ENCODE assay signal across 12 cellular contexts in the genomic region with DNA sequence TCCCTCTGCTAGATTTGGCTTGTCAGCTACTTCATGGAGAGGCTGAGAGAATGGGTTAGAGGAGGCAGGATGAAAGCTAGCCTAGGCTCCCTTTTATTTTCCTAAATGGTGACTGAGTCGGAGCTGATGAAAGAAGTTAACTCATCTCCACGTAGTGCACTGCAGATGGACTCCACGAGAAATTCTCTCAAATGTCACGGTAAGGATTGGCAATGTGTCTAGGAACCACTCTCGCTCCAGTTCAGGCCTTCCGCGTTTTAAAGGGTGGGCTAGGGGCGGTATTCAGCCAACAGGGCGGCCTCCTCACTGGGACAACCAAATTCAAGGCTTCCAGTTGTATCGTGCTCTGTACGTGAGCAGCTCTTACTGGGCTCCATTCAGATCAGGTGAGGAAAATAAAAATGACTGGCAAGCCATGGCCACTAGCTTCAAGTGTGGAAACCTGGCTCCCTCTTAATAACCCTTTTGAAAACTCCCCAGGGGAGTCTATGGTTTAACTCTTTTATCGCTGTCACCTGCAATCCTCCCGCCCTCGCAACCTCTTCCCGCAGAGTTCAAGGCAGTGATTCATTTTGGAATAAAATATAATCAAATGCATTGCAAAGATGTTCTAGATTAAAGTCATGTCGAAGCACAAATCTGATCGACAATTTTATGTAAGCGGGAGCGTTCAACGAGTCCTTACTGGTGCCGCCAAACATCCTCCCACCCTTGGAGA. TPM values are rescaled to one million over a fixed set of nuclear protein-coding genes. Genes with fewer than 3 reads are reported as not detected.
DNase-seq lines count a peak whose midpoint lies in the region; ATAC-seq, FAIRE-seq and TF ChIP-seq lines count a peak whose summit lies in the region.
"Had no signal": no experiment of that assay in that cellular context is flagged by ENCODE, and none has a peak within 500 bp of the region (broad histone marks: within the 10 kb centered on the region; RNA-seq: fewer than 3 reads in every experiment).

No MANE protein-coding gene starts in this region.

- H3K9me3 ChIP-seq in mesenchymal stem cell (ENCODE audit: control insufficient read depth, low read length), result no peaks in the 10 kb centered on the region
- H3K9me3 ChIP-seq: upper lobe of left lung had no signal

- no peak overlapping the region for H2AFZ ChIP-seq in mesenchymal stem cell (ENCODE audit: low read depth, low read length)

- DNase-seq in stimulated activated naive CD8-positive, alpha-beta T cell treated with anti-CD3 and anti-CD28 coated beads, Interleukin-15, amount 100 ng/mL, for 72 hours, result no peak
- DNase-seq in chondrocyte (ENCODE audit: low spot score) (no peak), mesenchymal stem cell (no peak), OCI-M1 (lab: John Stamatoyannopoulos, UW) (no peak), RCC 7860 (ENCODE audit: low spot score) (no peak)
- DNase-seq in activated CD4-positive, alpha-beta T cell treated with anti-CD3 and anti-CD28 coated beads, Interleukin-2, amount 50 U/mL, for 48 hours, result no peak
- DNase-seq: effector CD4-positive, alpha-beta T cell; occipital lobe had no signal

- no peaks in the 10 kb centered on the region for H3K9me3 Mint-ChIP-seq in stimulated activated naive CD8-positive, alpha-beta T cell treated with anti-CD3 and anti-CD28 coated beads, Interleukin-15, Interleukin-2, amounts not matched to agents 100 ng/mL and 50 ng/mL, for 24 hours
- H3K9me3 Mint-ChIP-seq in stimulated activated naive CD8-positive, alpha-beta T cell treated with anti-CD3 and anti-CD28 coated beads, Interleukin-15, amount 100 ng/mL, for 72 hours, result no peaks in the 10 kb centered on the region
- H3K9me3 Mint-ChIP-seq in chondrocyte (ENCODE audit: low read depth), result no peaks in the 10 kb centered on the region

- no peak overlapping the region for H2BK15ac ChIP-seq in mesenchymal stem cell (ENCODE audit: low read depth, poor library complexity, severe bottlenecking)

- no peak overlapping the region for H3K27ac ChIP-seq in mesenchymal stem cell (ENCODE audit: low read length, poor library complexity, severe bottlenecking)
- H3K27ac ChIP-seq: upper lobe of left lung had no signal

- no peak overlapping the region for H3K4me3 ChIP-seq in mesenchymal stem cell (ENCODE audit: insufficient read depth in 1 of 2, low read depth in 1 of 2, low read length in 2 of 2)

- H3K36me3 ChIP-seq in mesenchymal stem cell (ENCODE audit: control insufficient read depth in 1 of 2, insufficient read depth in 2 of 2, low read depth in 1 of 2, low read length in 2 of 2), result no peaks in the 10 kb centered on the region
- H3K36me3 ChIP-seq: upper lobe of left lung had no signal

- H3K4ac ChIP-seq in mesenchymal stem cell (ENCODE audit: low read depth in 1 of 2, low read length in 2 of 2), result no peak overlapping the region

- H2AK5ac ChIP-seq in mesenchymal stem cell (ENCODE audit: low read length, severe bottlenecking), result no peak overlapping the region

- peaks cover 4% of the 10 kb centered on the region for H3K4me1 ChIP-seq in mesenchymal stem cell (ENCODE audit: control insufficient read depth, insufficient read depth, low read depth, low read length)

- no peak for TF ChIP-seq CTCF in chondrocyte (IDR thresholded peaks at IDR 0.05)

- no peak for ATAC-seq in stimulated activated naive CD8-positive, alpha-beta T cell treated with anti-CD3 and anti-CD28 coated beads, Interleukin-15, amount 100 ng/mL, for 72 hours
- no peak for ATAC-seq in GM21367 (IDR thresholded peaks at IDR 0.05; ENCODE audit: unreplicated experiment)

- peaks cover 8% of the 10 kb centered on the region for H3K4me1 Mint-ChIP-seq in stimulated activated naive CD8-positive, alpha-beta T cell treated with anti-CD3 and anti-CD28 coated beads, Interleukin-15, Interleukin-2, amounts not matched to agents 100 ng/mL and 50 ng/mL, for 24 hours (ENCODE audit: low read depth)
- peaks cover 19% of the 10 kb centered on the region for H3K4me1 Mint-ChIP-seq in stimulated activated naive CD8-positive, alpha-beta T cell treated with anti-CD3 and anti-CD28 coated beads, Interleukin-15, amount 100 ng/mL, for 72 hours
- peaks cover 18% of the 10 kb centered on the region for H3K4me1 Mint-ChIP-seq in chondrocyte (ENCODE audit: low read depth)
- H3K4me1 Mint-ChIP-seq: immature natural killer cell had no signal

- peaks cover 0 to 42% of the 10 kb centered on the region in 2 experiments for H3K27me3 ChIP-seq in mesenchymal stem cell (ENCODE audit: control insufficient read depth in 1 of 2, insufficient read depth in 1 of 2, low read length in 2 of 2)

- H3K27me3 Mint-ChIP-seq in stimulated activated naive CD8-positive, alpha-beta T cell treated with anti-CD3 and anti-CD28 coated beads, Interleukin-15, Interleukin-2, amounts not matched to agents 100 ng/mL and 50 ng/mL, for 24 hours, result peaks cover 35% of the 10 kb centered on the region
- H3K27me3 Mint-ChIP-seq in stimulated activated naive CD8-positive, alpha-beta T cell treated with anti-CD3 and anti-CD28 coated beads, Interleukin-15, amount 100 ng/mL, for 72 hours, result peaks cover 29% of the 10 kb centered on the region
- peaks cover 58% of the 10 kb centered on the region for H3K27me3 Mint-ChIP-seq in chondrocyte (ENCODE audit: low read depth)

- no peak overlapping the region for H3K23ac ChIP-seq in mesenchymal stem cell (ENCODE audit: low read length in 2 of 2)

- H4K8ac ChIP-seq in mesenchymal stem cell (ENCODE audit: low read length), result no peak overlapping the region

- no peak overlapping the region for H2BK12ac ChIP-seq in mesenchymal stem cell (ENCODE audit: low read length in 2 of 2)

- H4K91ac ChIP-seq in mesenchymal stem cell (ENCODE audit: low read length), result no peak overlapping the region

- H3K36me3 Mint-ChIP-seq in stimulated activated naive CD8-positive, alpha-beta T cell treated with anti-CD3 and anti-CD28 coated beads, Interleukin-15, Interleukin-2, amounts not matched to agents 100 ng/mL and 50 ng/mL, for 24 hours (ENCODE audit: low read depth), result no peaks in the 10 kb centered on the region
- no peaks in the 10 kb centered on the region for H3K36me3 Mint-ChIP-seq in chondrocyte (ENCODE audit: low read depth)
- H3K36me3 Mint-ChIP-seq: immature natural killer cell had no signal

- no peaks in the 10 kb centered on the region for H3K79me1 ChIP-seq in mesenchymal stem cell (replicated peaks; ENCODE audit: low read length, poor library complexity, severe bottlenecking)

- FAIRE-seq in RCC 7860 (lab: Jason Lieb, UNC), result no peak

- H2BK5ac ChIP-seq in mesenchymal stem cell (ENCODE audit: low read depth, low read length, poor library complexity, severe bottlenecking), result no peak overlapping the region

- peak overlapping the region; percentile 90 for H3K4me2 ChIP-seq in mesenchymal stem cell (ENCODE audit: low read length, poor library complexity, severe bottlenecking)

- no peak overlapping the region for H3K18ac ChIP-seq in mesenchymal stem cell (ENCODE audit: low read depth in 1 of 2, low read length in 2 of 2)

- H3K14ac ChIP-seq in mesenchymal stem cell (ENCODE audit: low read length in 2 of 2), result no peak overlapping the region

- H3K9ac ChIP-seq in mesenchymal stem cell (ENCODE audit: low read length), result no peak overlapping the region

- WGBS in mesenchymal stem cell, result 32% methylated on average over 18 of the region's 21 CpGs

- peak overlapping the region; percentile 26 for H3K4me3 Mint-ChIP-seq in stimulated activated naive CD8-positive, alpha-beta T cell treated with anti-CD3 and anti-CD28 coated beads, Interleukin-15, Interleukin-2, amounts not matched to agents 100 ng/mL and 50 ng/mL, for 24 hours
- H3K4me3 Mint-ChIP-seq in stimulated activated naive CD8-positive, alpha-beta T cell treated with anti-CD3 and anti-CD28 coated beads, Interleukin-15, amount 100 ng/mL, for 72 hours, result no peak overlapping the region
- peak overlapping the region; percentile 78 for H3K4me3 Mint-ChIP-seq in chondrocyte (ENCODE audit: unreplicated experiment)

- H2BK120ac ChIP-seq in mesenchymal stem cell (ENCODE audit: low read depth, low read length), result no peak overlapping the region

- H3K27ac Mint-ChIP-seq in stimulated activated naive CD8-positive, alpha-beta T cell treated with anti-CD3 and anti-CD28 coated beads, Interleukin-15, Interleukin-2, amounts not matched to agents 100 ng/mL and 50 ng/mL, for 24 hours, result no peak overlapping the region
- H3K27ac Mint-ChIP-seq in stimulated activated naive CD8-positive, alpha-beta T cell treated with anti-CD3 and anti-CD28 coated beads, Interleukin-15, amount 100 ng/mL, for 72 hours, result no peak overlapping the region
- H3K27ac Mint-ChIP-seq in chondrocyte (ENCODE audit: unreplicated experiment), result no peak overlapping the region
- H3K27ac Mint-ChIP-seq: immature natural killer cell had no signal

RNA-seq across cellular contexts. Expression of a gene that starts 1.3 kb away (rescaled TPM):
- not detected in 3 replicates for total RNA-seq in chondrocyte
- 0.11 TPM for polyA plus RNA-seq in mesenchymal stem cell (2013, experiment 1 of 2)
- polyA plus RNA-seq in mesenchymal stem cell (2013, experiment 2 of 2), result 0.04 TPM
- polyA plus RNA-seq: immature natural killer cell had no signal

Comparison
In these comparisons a context has a peak if more than half of its experiments do, and no peak if none do; other contexts are left out.
1. H3K4me3 Mint-ChIP-seq: peak in stimulated activated naive CD8-positive, alpha-beta T cell treated with anti-CD3 and anti-CD28 coated beads, Interleukin-15, Interleukin-2, amounts not matched to agents 100 ng/mL and 50 ng/mL, for 24 hours (single experiment) and chondrocyte (single experiment); none in stimulated activated naive CD8-positive, alpha-beta T cell treated with anti-CD3 and anti-CD28 coated beads, Interleukin-15, amount 100 ng/mL, for 72 hours (0 of 2).